ENCODE assay signal across 8 cellular contexts in genomic region chr15:76903251-76903681, GRCh38. TPM values are rescaled to one million over a fixed set of nuclear protein-coding genes. Genes with fewer than 3 reads are reported as not detected.
DNase-seq lines count a peak whose midpoint lies in the region; ATAC-seq and TF ChIP-seq lines count a peak whose summit lies in the region.

No MANE protein-coding gene starts in this region.

- DNase-seq in ACHN (peak; percentile 25), DND-41 (peak; percentile 6), NCI-H524 (lab: John Stamatoyannopoulos, UW) (peak; percentile 43 to 59), astrocyte of the spinal cord (ENCODE audit: low read depth, low spot score) (peak; percentile 9), myocyte (ENCODE audit: low read depth) (peak; percentile 22)

- peak; percentile 55 for TF ChIP-seq CTCF in DND-41 (IDR thresholded peaks at IDR 0.05; ENCODE audit: borderline replicate concordance, extremely low read depth, low read length, poor library complexity, severe bottlenecking)
- TF ChIP-seq CTCF in astrocyte of the spinal cord (IDR thresholded peaks at IDR 0.05; ENCODE audit: low read depth, low read length): peak; percentile 10

- no peak overlapping the region; the same call in 1 of the 2 replicates for H3K27ac ChIP-seq in DND-41 (ENCODE audit: low read length)

- H3K9me3 ChIP-seq in DND-41 (ENCODE audit: insufficient read depth, low read length, severe bottlenecking): no peaks in the 10 kb centered on the region

- in situ Hi-C loops in ACHN (cut with HindIII; ENCODE audit: low pct_ligation_motif_present, low pct_unique_long_range_greater_than_20kb, low sequenced_read_pairs): no loop called here
- in situ Hi-C loops in astrocyte of the spinal cord (cut with HindIII; ENCODE audit: low sequenced_read_pairs): no loop called here

- peaks cover 41% of the 10 kb centered on the region for H3K79me2 ChIP-seq in DND-41 (ENCODE audit: insufficient read depth, low read length)

- no peaks in the 10 kb centered on the region for H4K20me1 ChIP-seq in DND-41 (ENCODE audit: insufficient read depth, low read length)

- H3K36me3 ChIP-seq in DND-41 (ENCODE audit: insufficient read depth, low read length): no peaks in the 10 kb centered on the region

- no peak overlapping the region for H2AFZ ChIP-seq in DND-41 (ENCODE audit: low read depth, low read length)

- no peak overlapping the region for H3K9ac ChIP-seq in DND-41 (ENCODE audit: low read depth, low read length)

- peaks cover 29% of the 10 kb centered on the region for H3K4me1 ChIP-seq in DND-41 (ENCODE audit: insufficient read depth, low read length)

- no peaks in the 10 kb centered on the region for H3K27me3 ChIP-seq in DND-41 (ENCODE audit: insufficient read depth, low read length, poor library complexity)

- peak overlapping the region; percentile 98 for H3K4me2 ChIP-seq in DND-41 (ENCODE audit: insufficient read depth, low read length)

- H3K4me3 ChIP-seq in DND-41 (ENCODE audit: low read depth in 1 of 2, low read length in 2 of 2): no peak overlapping the region
- H3K4me3 ChIP-seq in astrocyte of the spinal cord (ENCODE audit: low read depth, low read length): no peak overlapping the region

- ATAC-seq in DND-41 (ENCODE audit: insufficient read depth, low read depth): no peak
- ATAC-seq in GM19328 (IDR thresholded peaks at IDR 0.05; ENCODE audit: unreplicated experiment): no peak
- ATAC-seq in GM19467 (IDR thresholded peaks at IDR 0.05; ENCODE audit: unreplicated experiment): no peak
- ATAC-seq in GM18502 (IDR thresholded peaks at IDR 0.05; ENCODE audit: poor library complexity, unreplicated experiment): no peak

RNA-seq across cellular contexts. Expression of gene SCAPER, which starts 1.9 kb away (rescaled TPM):
- 16.4 and 22.0 TPM in 2 replicates for total RNA-seq in myocyte
- polyA plus RNA-seq in myocyte (2012): 5.5 TPM

RNA-seq across cellular contexts. Expression of gene RCN2, which starts 28.3 kb away (rescaled TPM):
- 106 and 114 TPM in 2 replicates for total RNA-seq in myocyte
- 67.5 TPM for polyA plus RNA-seq in myocyte (2012)
